ENCODE assay signal across 16 cellular contexts in the genomic region with DNA sequence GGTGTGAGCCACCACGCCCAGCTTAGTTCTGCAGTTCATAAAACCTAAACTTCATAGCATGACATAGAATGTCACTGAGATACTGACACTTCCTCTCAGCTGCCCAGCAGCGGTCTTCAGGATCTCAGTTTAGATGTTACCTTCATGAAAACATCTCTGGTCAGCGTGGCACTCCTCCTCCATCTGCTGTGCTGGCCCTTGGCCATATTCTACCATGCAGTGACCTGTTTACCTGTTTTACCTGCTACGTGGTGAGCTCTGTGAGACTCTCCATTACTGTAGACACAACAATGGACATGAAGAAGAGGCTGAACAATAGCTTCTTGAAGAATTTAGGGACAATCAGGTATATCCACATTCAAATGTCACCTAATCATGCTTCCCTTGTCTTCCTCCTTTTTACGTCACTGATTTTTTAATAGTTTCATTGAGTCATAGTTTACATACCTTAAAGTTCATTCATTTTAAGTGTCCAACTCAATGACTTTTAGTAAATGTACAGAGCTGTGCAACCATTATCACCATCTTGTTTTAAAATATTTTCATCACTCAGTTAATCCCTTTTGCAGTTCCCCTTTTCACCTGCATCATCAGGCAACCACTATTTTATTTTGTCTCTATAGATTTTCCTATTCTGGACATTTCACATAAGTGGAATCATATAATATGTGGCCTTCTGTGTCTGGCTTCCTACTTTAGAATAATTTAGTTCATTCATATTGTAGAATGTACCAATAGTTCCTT.
"Had no signal": no experiment of that assay in that cellular context is flagged by ENCODE, and none has a peak within 500 bp of the region (broad histone marks: within the 10 kb centered on the region; RNA-seq: fewer than 3 reads in every experiment).

No MANE protein-coding gene starts in this region.

- H3K27me3 ChIP-seq: esophagus muscularis mucosa, neural progenitor cell, stomach had no signal

- H3K4me1 ChIP-seq: esophagus muscularis mucosa, neural progenitor cell, stomach had no signal

- H3K4me3 ChIP-seq: coronary artery, esophagus muscularis mucosa, neural progenitor cell, stomach had no signal

- H3K36me3 ChIP-seq: neural progenitor cell, WERI-Rb-1 had no signal

- H2AFZ ChIP-seq: neural progenitor cell had no signal

- H3K9me3 ChIP-seq: esophagus muscularis mucosa, stomach had no signal

- H3K4me2 ChIP-seq: neural progenitor cell had no signal

- DNase-seq: activated CD4-positive, alpha-beta memory T cell treated with anti-CD3 and anti-CD28 coated beads for 36 hours; activated naive CD4-positive, alpha-beta T cell; activated naive CD8-positive, alpha-beta T cell treated with anti-CD3 and anti-CD28 coated beads for 36 hours; activated T-cell treated with anti-CD3 and anti-CD28 coated beads for 4 hours; amniotic stem cell; immature natural killer cell; kidney glomerular epithelial cell; left ventricle myocardium superior; naive B cell; stimulated activated CD4-positive, alpha-beta T cell treated with anti-CD3 and anti-CD28 coated beads, Interleukin-2, amount 100 ng/mL, for 48 hours; stomach; SW 1271; WERI-Rb-1 had no signal

- H3K9ac ChIP-seq: neural progenitor cell had no signal

- H3K27ac ChIP-seq: coronary artery, esophagus muscularis mucosa, neural progenitor cell, stomach, WERI-Rb-1 had no signal
